31 cellular contexts compared by ENCODE assay signal in genomic region chr1:3698660-3699408, GRCh38. TPM values are rescaled to one million over a fixed set of nuclear protein-coding genes. Genes with fewer than 3 reads are reported as not detected.
A peak's percentile ranks its signal among the peaks of the same experiment; 100 is the strongest.
DNase-seq lines count a peak whose midpoint lies in the region; ATAC-seq and TF ChIP-seq lines count a peak whose summit lies in the region.
"Had no signal": no experiment of that assay in that cellular context is flagged by ENCODE, and none has a peak within 500 bp of the region (broad histone marks: within the 10 kb centered on the region; RNA-seq: fewer than 3 reads in every experiment).

No MANE protein-coding gene starts in this region.

- ATAC-seq in foreskin keratinocyte: peak; percentile 82
- ATAC-seq: activated CD4-positive, CD25-positive, alpha-beta regulatory T cell treated with anti-CD3 and anti-CD28 coated beads, Interleukin-2, amount 50 U/mL, for 24 hours; activated CD8-positive, alpha-beta memory T cell treated with anti-CD3 and anti-CD28 coated beads, Interleukin-2, amount 10 ng/mL, durations not matched to agents 7 days and 5 days; activated naive CD8-positive, alpha-beta T cell treated with anti-CD3 and anti-CD28 coated beads, Interleukin-2, amount 50 U/mL, for 24 hours; activated T-cell treated with anti-CD3 and anti-CD28 coated beads, Interleukin-2, amount 50 U/mL, for 72 hours; T-helper 17 cell; upper lobe of right lung had no signal

- TF ChIP-seq CTCF in HEK293 (tag by site-specific recombination; IDR thresholded peaks at IDR 0.05) (no peak), RWPE1 (conservative IDR thresholded peaks at IDR 0.05; ENCODE audit: low read depth) (no peak), foreskin keratinocyte (conservative IDR thresholded peaks at IDR 0.05) (peak; percentile 4)

- no peak for TF ChIP-seq POLR2A in erythroblast (IDR thresholded peaks at IDR 0.05; ENCODE audit: low read length)

- no peaks in the 10 kb centered on the region for H3K9me3 ChIP-seq in HEK293 (ENCODE audit: control insufficient read depth, insufficient read depth, low read depth, low read length)
- no peaks in the 10 kb centered on the region for H3K9me3 ChIP-seq in Karpas-422 (ENCODE audit: low read length)
- H3K9me3 ChIP-seq: ovary, upper lobe of right lung had no signal

- H3K4me2 ChIP-seq in Karpas-422 (ENCODE audit: low read depth, low read length, poor library complexity, severe bottlenecking): no peak overlapping the region

- H3K4me1 ChIP-seq in HEK293 (ENCODE audit: control insufficient read depth, insufficient read depth, low read length) (0 out of 2 replicates have a peak, but pooled peaks cover 2% of the 10 kb centered on the region), foreskin keratinocyte (peaks cover 24% of the 10 kb centered on the region), Karpas-422 (ENCODE audit: low read length) (no peaks in the 10 kb centered on the region)

- H3K27ac ChIP-seq in HEK293 (ENCODE audit: extremely low read depth, low read depth, low read length): no peak overlapping the region
- H3K27ac ChIP-seq in RWPE1: peak overlapping the region; percentile 100
- peak overlapping the region; percentile 44 for H3K27ac ChIP-seq in foreskin keratinocyte
- no peak overlapping the region for H3K27ac ChIP-seq in Karpas-422 (ENCODE audit: low read length)
- H3K27ac ChIP-seq: GM23248, ovary, upper lobe of right lung had no signal

- H4K20me1 ChIP-seq in Karpas-422 (ENCODE audit: insufficient read depth, low read depth, low read length): no peaks in the 10 kb centered on the region

- H3K9me2 ChIP-seq in Karpas-422 (replicated peaks; ENCODE audit: insufficient read depth, low read length): no peaks in the 10 kb centered on the region

- POLR2A ChIA-PET in HEK293 (lab: Yijun Ruan, JAX): no interaction called here
- POLR2A ChIA-PET in RWPE1 (lab: Yijun Ruan, JAX; ENCODE audit: low non-redundant PET): no interaction called here

- no peak overlapping the region for H2AFZ ChIP-seq in Karpas-422 (ENCODE audit: low read length)
- H2AFZ ChIP-seq: GM23248 had no signal

- H3K36me3 ChIP-seq in HEK293 (ENCODE audit: control insufficient read depth in 2 of 2, insufficient read depth in 1 of 2, low read length in 2 of 2): peaks cover 0 to 6% of the 10 kb centered on the region in 2 experiments; a peak in 1 of 3 replicates
- no peaks in the 10 kb centered on the region for H3K36me3 ChIP-seq in Karpas-422 (ENCODE audit: insufficient read depth, low read length)
- H3K36me3 ChIP-seq: ovary, upper lobe of right lung had no signal

- H3K27me3 ChIP-seq in foreskin keratinocyte (no peaks in the 10 kb centered on the region), Karpas-422 (ENCODE audit: low read length) (no peaks in the 10 kb centered on the region)
- H3K27me3 ChIP-seq: ovary, upper lobe of right lung had no signal

- no peaks in the 10 kb centered on the region for H3K79me2 ChIP-seq in Karpas-422 (ENCODE audit: low read length)

- H3K4me3 ChIP-seq in HEK293 (ENCODE audit: low read depth, low read length) (no peak overlapping the region), Karpas-422 (ENCODE audit: low read length) (no peak overlapping the region)
- H3K4me3 ChIP-seq: GM23248, ovary, upper lobe of right lung had no signal

- DNase-seq in COLO668 (lab: John Stamatoyannopoulos, UW; ENCODE audit: unreplicated experiment): peak; percentile 72
- DNase-seq in RWPE1 (ENCODE audit: low spot score): peak; percentile 92
- DNase-seq in foreskin keratinocyte: peak; percentile 91 to 92
- no peak for DNase-seq in erythroblast (lab: John Stamatoyannopoulos, UW)
- DNase-seq in NCI-H1694 treated with DMSO at 0.1 percent for 48 hours (lab: John Stamatoyannopoulos, UW): no peak
- no peak for DNase-seq in NCI-H128 (lab: John Stamatoyannopoulos, UW; ENCODE audit: unreplicated experiment)
- no peak for DNase-seq in Karpas-422
- DNase-seq: activated CD4-positive, alpha-beta T cell treated with anti-CD3 and anti-CD28 coated beads, Interleukin-2, amount 50 U/mL, for 4 hours; activated CD8-positive, alpha-beta memory T cell treated with anti-CD3 and anti-CD28 coated beads, Interleukin-2, amount 10 ng/mL, durations not matched to agents 7 days and 5 days; activated naive CD8-positive, alpha-beta T cell treated with anti-CD3 and anti-CD28 coated beads, Interleukin-2, amount 50 U/mL, for 24 hours; activated T-cell treated with anti-CD3 and anti-CD28 coated beads, Interleukin-2, amount 50 U/mL, for 72 hours; Calu3; cerebellar nuclear complex; GM23248; immature natural killer cell; mesenchymal stem cell; NCI-H1092; nephron progenitor cell; OCI-M1; ovary; stimulated activated naive CD4-positive, alpha-beta T cell; T-helper 17 cell; upper lobe of right lung had no signal

- H3K9ac ChIP-seq in Karpas-422 (ENCODE audit: low read length): no peak overlapping the region
- H3K9ac ChIP-seq: GM23248 had no signal

- CTCF ChIA-PET in HEK293 (lab: Yijun Ruan, JAX): no interaction called here
- CTCF ChIA-PET in RWPE1 (lab: Yijun Ruan, JAX): interaction anchor here (0.7 kb wide), 2 partner anchors 22 to 29 kb away, joined by 3 read pairs; no protein-coding TSS in a partner anchor

TF ChIP-seq in HEK293, 187 proteins besides CTCF, POLR2A, EP300 and RAD21:
- TF ChIP-seq GLIS2 (tag by site-specific recombination; IDR thresholded peaks at IDR 0.05) (0 out of 2 replicates have a peak, but pooled peaks have one; percentile 3), ZNF600 (tag by site-specific recombination; IDR thresholded peaks at IDR 0.05) (no peak), OSR2 (tag by site-specific recombination; IDR thresholded peaks at IDR 0.05) (no peak)

RNA-seq across cellular contexts. Expression of gene TP73, which starts 46.5 kb away (rescaled TPM):
- total RNA-seq in foreskin keratinocyte: 0.58 and 0.78 TPM in 2 replicates
- polyA plus RNA-seq in foreskin keratinocyte: 0.44 and 0.59 TPM in 2 replicates
- total RNA-seq in Karpas-422 (2014; rRNA removed; shearing (Covaris generic); ENCODE audit: low replicate concordance): 0.52 and 0.94 TPM in 2 replicates
- total RNA-seq: dermis microvascular lymphatic vessel endothelial cell, GM23248 had no signal
- polyA plus RNA-seq: GM23248, immature natural killer cell had no signal

RNA-seq across cellular contexts. Expression of gene WRAP73, which starts 48.9 kb away (rescaled TPM):
- 17.2 and 18.1 TPM in 2 replicates for total RNA-seq in foreskin keratinocyte
- 21.8 and 26.0 TPM in 2 replicates for polyA plus RNA-seq in foreskin keratinocyte
- total RNA-seq in Karpas-422 (2014; rRNA removed; shearing (Covaris generic); ENCODE audit: low replicate concordance): 37.2 and 46.7 TPM in 2 replicates

RNA-seq across cellular contexts. Expression of gene CCDC27, which starts 53.4 kb away (rescaled TPM):
- not detected in 2 replicates for total RNA-seq in foreskin keratinocyte
- polyA plus RNA-seq in foreskin keratinocyte: not detected in 2 replicates
- total RNA-seq in Karpas-422 (2014; rRNA removed; shearing (Covaris generic); ENCODE audit: low replicate concordance): not detected in 2 replicates
- total RNA-seq: activated CD8-positive, alpha-beta memory T cell treated with anti-CD3 and anti-CD28 coated beads, Interleukin-2, amount 10 ng/mL, durations not matched to agents 7 days and 5 days; activated T-cell treated with anti-CD3 and anti-CD28 coated beads, Interleukin-2, amount 50 U/mL, for 72 hours; Calu3; Daoy; dermis microvascular lymphatic vessel endothelial cell; glomerular endothelial cell; GM23248; ovary; renal cortical epithelial cell; T-helper 17 cell; upper lobe of right lung had no signal
- polyA plus RNA-seq: CD14-positive monocyte, GM23248, IgD-negative memory B cell, immature natural killer cell had no signal

Comparison
In these comparisons a context has a peak if more than half of its experiments do, and no peak if none do; other contexts are left out.
1. DNase-seq: peak in COLO668 (single experiment), RWPE1 (single experiment) and foreskin keratinocyte (2 of 2); none in erythroblast (0 of 2), NCI-H1694 treated with DMSO at 0.1 percent for 48 hours (single experiment), NCI-H128 (single experiment) and Karpas-422 (single experiment).
2. H3K27ac ChIP-seq: peak in RWPE1 (single experiment) and foreskin keratinocyte (single experiment); none in HEK293 (single experiment) and Karpas-422 (single experiment).